Comparison of ENCODE assay signal across 13 cellular contexts in genomic region chr13:19567820-19568534, GRCh38. TPM values are rescaled to one million over a fixed set of nuclear protein-coding genes. Genes with fewer than 3 reads are reported as not detected.
DNase-seq lines count a peak whose midpoint lies in the region; ATAC-seq and TF ChIP-seq lines count a peak whose summit lies in the region.
"Had no signal": no experiment of that assay in that cellular context is flagged by ENCODE, and none has a peak within 500 bp of the region (broad histone marks: within the 10 kb centered on the region; RNA-seq: fewer than 3 reads in every experiment).

No MANE protein-coding gene starts in this region.

- H3K9ac ChIP-seq in GM23248, result no peak overlapping the region

- no peak overlapping the region for H3K4me3 ChIP-seq in breast epithelium
- H3K4me3 ChIP-seq in GM23248, result no peak overlapping the region
- H3K4me3 ChIP-seq: upper lobe of right lung had no signal

- DNase-seq in GM10248 (ENCODE audit: extremely low spot score) (peak; percentile 36), breast epithelium (ENCODE audit: low spot score in 2 of 2) (no peak), GM23248 (no peak), NCI-H1417 (lab: John Stamatoyannopoulos, UW) (no peak)
- DNase-seq in naive thymus-derived CD8-positive, alpha-beta T cell, result no peak
- DNase-seq: 8988T; activated T-cell treated with anti-CD3 and anti-CD28 coated beads, Interleukin-2, amount 50 U/mL, for 24 hours; upper lobe of right lung had no signal

- intact Hi-C loops in breast epithelium (cut with DNase I; ENCODE audit: low total_unique reads), result no loop called here

- CTCF ChIA-PET in GM10248 (lab: Yijun Ruan, JAX), result interaction anchor here (3.2 to 6.4 kb wide), 2 partner anchors 20 kb away, joined by 14 to 23 read pairs; no protein-coding TSS in a partner anchor

- no peaks in the 10 kb centered on the region for H3K36me3 ChIP-seq in breast epithelium
- no peaks in the 10 kb centered on the region for H3K36me3 ChIP-seq in GM23248 (ENCODE audit: low read depth)
- H3K36me3 ChIP-seq: upper lobe of right lung had no signal

- TF ChIP-seq CTCF in GM10248 (IDR thresholded peaks at IDR 0.05; ENCODE audit: control extremely low read depth, extremely low read depth, low read depth, missing control alignments), result no peak
- no peak for TF ChIP-seq CTCF in breast epithelium (IDR thresholded peaks at IDR 0.05)

- H3F3A ChIP-seq in GM23248 (ENCODE audit: insufficient read depth), result no peaks in the 10 kb centered on the region

- no peaks in the 10 kb centered on the region for H3K79me2 ChIP-seq in GM23248 (ENCODE audit: insufficient read depth)

- no peaks in the 10 kb centered on the region for H4K20me1 ChIP-seq in GM23248 (ENCODE audit: insufficient read depth)

- TF ChIP-seq POLR2A in breast epithelium (IDR thresholded peaks at IDR 0.05), result no peak

- peaks cover 0 to 5% of the 10 kb centered on the region in 2 donors for H3K27me3 ChIP-seq in breast epithelium
- H3K27me3 ChIP-seq in GM23248 (replicated peaks; ENCODE audit: insufficient read depth), result no peaks in the 10 kb centered on the region

- H3K27ac ChIP-seq in breast epithelium (no peak overlapping the region), GM23248 (no peak overlapping the region)
- H3K27ac ChIP-seq: upper lobe of right lung had no signal

- H3K4me3 Mint-ChIP-seq in naive thymus-derived CD8-positive, alpha-beta T cell, result no peak overlapping the region
- H3K4me3 Mint-ChIP-seq: activated T-cell treated with anti-CD3 and anti-CD28 coated beads, Interleukin-2, amount 50 U/mL, for 24 hours; mesothelial cell of epicardium had no signal

- WGBS in GM23248 (ENCODE audit: low coverage in 1 of 2, low lambda C conversion rate in 2 of 2, missing lambda C conversion rate in 2 of 2), 2 experiments, result 8 to 13% methylated on average over 1 of the region's 1 CpG

- peaks cover 0 to 5% of the 10 kb centered on the region in 2 donors for H3K9me3 ChIP-seq in breast epithelium
- no peaks in the 10 kb centered on the region for H3K9me3 ChIP-seq in GM23248 (ENCODE audit: low read depth)
- H3K9me3 ChIP-seq: upper lobe of right lung had no signal

- H3K9me3 Mint-ChIP-seq in naive thymus-derived CD8-positive, alpha-beta T cell, result peaks cover 0 to 13% (median 0%) of the 10 kb centered on the region in 9 donors
- H3K9me3 Mint-ChIP-seq: activated T-cell treated with anti-CD3 and anti-CD28 coated beads, Interleukin-2, amount 50 U/mL, for 24 hours had no signal

- no peak overlapping the region for H3K4me2 ChIP-seq in GM23248 (ENCODE audit: unreplicated experiment)

- no peak overlapping the region for H3K27ac Mint-ChIP-seq in naive thymus-derived CD8-positive, alpha-beta T cell
- H3K27ac Mint-ChIP-seq: activated T-cell treated with anti-CD3 and anti-CD28 coated beads, Interleukin-2, amount 50 U/mL, for 24 hours; mesothelial cell of epicardium had no signal

- H3K36me3 Mint-ChIP-seq in naive thymus-derived CD8-positive, alpha-beta T cell, result peaks cover 0 to 6% (median 0%) of the 10 kb centered on the region in 3 donors
- H3K36me3 Mint-ChIP-seq: mesothelial cell of epicardium had no signal

- POLR2A ChIA-PET in GM10248 (lab: Yijun Ruan, JAX), result no interaction called here
- POLR2A ChIA-PET in naive thymus-derived CD8-positive, alpha-beta T cell (lab: Charles Lee), result no interaction called here

- in situ Hi-C loops in GM23248 (cut with MboI), result no loop called here

- no peak overlapping the region for H2AFZ ChIP-seq in GM23248

- H3K4me1 Mint-ChIP-seq in naive thymus-derived CD8-positive, alpha-beta T cell, result no peaks in the 10 kb centered on the region
- H3K4me1 Mint-ChIP-seq: mesothelial cell of epicardium had no signal

- H3K4me1 ChIP-seq in breast epithelium (no peaks in the 10 kb centered on the region), GM23248 (ENCODE audit: insufficient read depth) (no peaks in the 10 kb centered on the region)
- H3K4me1 ChIP-seq: upper lobe of right lung had no signal

- no peaks in the 10 kb centered on the region for H3K9me2 ChIP-seq in GM23248 (ENCODE audit: insufficient read depth)

- peaks cover 0 to 11% (median 5%) of the 10 kb centered on the region in 5 donors for H3K27me3 Mint-ChIP-seq in naive thymus-derived CD8-positive, alpha-beta T cell

- ATAC-seq in GM19372 (IDR thresholded peaks at IDR 0.05; ENCODE audit: low read depth, unreplicated experiment) (peak; percentile 50), HG02678 (IDR thresholded peaks at IDR 0.05; ENCODE audit: unreplicated experiment) (peak; percentile 67), HG03432 (IDR thresholded peaks at IDR 0.05; ENCODE audit: unreplicated experiment) (peak; percentile 67)
- ATAC-seq in naive thymus-derived CD8-positive, alpha-beta T cell, result no peak
- ATAC-seq: upper lobe of right lung had no signal

RNA-seq across cellular contexts. Expression of gene TPTE2, which starts 6.6 kb away (rescaled TPM):
- under 1 TPM in 1 of 2 experiments, not detected in 1; 0.31 TPM for total RNA-seq in naive thymus-derived CD8-positive, alpha-beta T cell
- under 1 TPM in 1 of 3 donors, not detected in 2; 0.17 TPM for polyA plus RNA-seq in naive thymus-derived CD8-positive, alpha-beta T cell
- under 1 TPM in 2 of 3 donors, not detected in 1; 0.29 to 0.33 TPM for total RNA-seq in breast epithelium
- total RNA-seq in GM23248 (2014; rRNA removed; shearing (Covaris generic)), result not detected in 2 replicates
- not detected in 2 replicates for polyA plus RNA-seq in GM23248 (2016; fragmentation: Nextera tagmentation; extraction: Ambion mirVana)
- total RNA-seq: RPMI7951, upper lobe of right lung had no signal

Comparison
In these comparisons a context has a peak if more than half of its experiments do, and no peak if none do; other contexts are left out.
1. ATAC-seq: peak in GM19372 (single experiment), HG02678 (single experiment) and HG03432 (single experiment); none in naive thymus-derived CD8-positive, alpha-beta T cell (0 of 2).